ENCODE assay signal across 16 cellular contexts in genomic region chr19:18308948-18309325, GRCh38. TPM values are rescaled to one million over a fixed set of nuclear protein-coding genes. Genes with fewer than 3 reads are reported as not detected.
DNase-seq lines count a peak whose midpoint lies in the region; ATAC-seq and TF ChIP-seq lines count a peak whose summit lies in the region.
"Had no signal": no experiment of that assay in that cellular context is flagged by ENCODE, and none has a peak within 500 bp of the region (broad histone marks: within the 10 kb centered on the region; RNA-seq: fewer than 3 reads in every experiment).

No MANE protein-coding gene starts in this region.

- 89 to 96% (median 91%) methylated on average over 4 to 7 of the region's 7 CpGs for WGBS in stomach, 5 donors

- H3K9me3 ChIP-seq in stomach: no peaks in the 10 kb centered on the region

- H3K36me3 ChIP-seq in stomach: peaks cover 33 to 77% (median 66%) of the 10 kb centered on the region in 4 donors

- no peak for DNase-seq in activated CD8-positive, alpha-beta memory T cell treated with anti-CD3 and anti-CD28 coated beads, Interleukin-2, amount 10 ng/mL, durations not matched to agents 7 days and 5 days
- no peak for DNase-seq in activated CD8-positive, alpha-beta memory T cell treated with anti-CD3 and anti-CD28 coated beads, Interleukin-2, amount 50 U/mL, for 4 hours
- DNase-seq in GM10248 (ENCODE audit: extremely low spot score) (peak; percentile 4), coronary artery (ENCODE audit: low spot score) (no peak), stomach (no peak), Kasumi-1 (lab: John Stamatoyannopoulos, UW) (no peak), DMS79 treated with DMSO at 0.1 percent for 48 hours (lab: John Stamatoyannopoulos, UW) (no peak)
- DNase-seq: COR-L47, NCI-H1436, NCI-H2029 treated with DMSO at 0.1 percent for 48 hours, NCI-H510A treated with DMSO at 0.1 percent for 48 hours had no signal

- TF ChIP-seq POLR2A in stomach (IDR thresholded peaks at IDR 0.05): no peak

- intact Hi-C loops in stomach (cut with DNase I; ENCODE audit: low total_unique reads): no loop called here

- POLR2A ChIA-PET in GM10248 (lab: Yijun Ruan, JAX): interaction anchor here (1.5 to 1.9 kb wide), 3 partner anchors 27 to 31 kb away, joined by 3 to 10 read pairs (median 5); partner anchors contain the start of gene JUND

- peaks cover 36% of the 10 kb centered on the region for H3K36me3 Mint-ChIP-seq in activated CD8-positive, alpha-beta memory T cell treated with anti-CD3 and anti-CD28 coated beads, Interleukin-2, amount 10 ng/mL, durations not matched to agents 7 days and 5 days

- peak overlapping the region; percentile 32 for H3K27ac Mint-ChIP-seq in activated CD8-positive, alpha-beta memory T cell treated with anti-CD3 and anti-CD28 coated beads, Interleukin-2, amount 10 ng/mL, durations not matched to agents 7 days and 5 days
- H3K27ac Mint-ChIP-seq: GM23338 had no signal

- peaks cover 43% of the 10 kb centered on the region for H3K4me1 Mint-ChIP-seq in activated CD8-positive, alpha-beta memory T cell treated with anti-CD3 and anti-CD28 coated beads, Interleukin-2, amount 10 ng/mL, durations not matched to agents 7 days and 5 days

- no peak for TF ChIP-seq EP300 in stomach (IDR thresholded peaks at IDR 0.05)

- H3K4me1 ChIP-seq in stomach: peaks cover 40 to 82% (median 56%) of the 10 kb centered on the region in 4 donors

- H3K27me3 ChIP-seq in stomach: no peaks in the 10 kb centered on the region

- no peak overlapping the region for H3K4me3 Mint-ChIP-seq in activated CD8-positive, alpha-beta memory T cell treated with anti-CD3 and anti-CD28 coated beads, Interleukin-2, amount 10 ng/mL, durations not matched to agents 7 days and 5 days
- H3K4me3 Mint-ChIP-seq: CD14-positive monocyte, GM23338 had no signal

- CTCF ChIA-PET in activated CD8-positive, alpha-beta memory T cell treated with anti-CD3 and anti-CD28 coated beads, Interleukin-2, amount 10 ng/mL, durations not matched to agents 7 days and 5 days (lab: Charles Lee): interaction anchor here (17.3 kb wide), 1 partner anchor 27 kb away, joined by 399 read pairs; the partner anchor contains the start of gene JUND
- CTCF ChIA-PET in GM10248 (lab: Yijun Ruan, JAX): interaction anchor here (1.0 to 1.7 kb wide), 2 partner anchors 13 to 20 kb away, joined by 4 to 11 read pairs; partner anchors contain the start of gene LSM4

- no peak overlapping the region for H3K4me3 ChIP-seq in coronary artery
- H3K4me3 ChIP-seq in stomach: no peak overlapping the region
- H3K4me3 ChIP-seq: GM12878, GM23338 had no signal

- ATAC-seq in activated CD8-positive, alpha-beta memory T cell treated with anti-CD3 and anti-CD28 coated beads, Interleukin-2, amount 10 ng/mL, durations not matched to agents 7 days and 5 days: no peak
- ATAC-seq in GM18861 (IDR thresholded peaks at IDR 0.05; ENCODE audit: unreplicated experiment): no peak
- ATAC-seq: GM12878, GM23338 had no signal

- H3K9me3 Mint-ChIP-seq in activated CD8-positive, alpha-beta memory T cell treated with anti-CD3 and anti-CD28 coated beads, Interleukin-2, amount 10 ng/mL, durations not matched to agents 7 days and 5 days (ENCODE audit: low read depth): no peaks in the 10 kb centered on the region
- H3K9me3 Mint-ChIP-seq: CD14-positive monocyte, GM23338 had no signal

- no peak for TF ChIP-seq CTCF in GM10248 (IDR thresholded peaks at IDR 0.05; ENCODE audit: control extremely low read depth, extremely low read depth, low read depth, missing control alignments)
- TF ChIP-seq CTCF in coronary artery (IDR thresholded peaks at IDR 0.05): no peak
- no peak for TF ChIP-seq CTCF in stomach (IDR thresholded peaks at IDR 0.05)

- H3K27ac ChIP-seq in coronary artery: peak overlapping the region; percentile 93 to 97
- peak overlapping the region in 3 of 5 donors; percentile 97 to 98 (median 98) for H3K27ac ChIP-seq in stomach

- H3K27me3 Mint-ChIP-seq in activated CD8-positive, alpha-beta memory T cell treated with anti-CD3 and anti-CD28 coated beads, Interleukin-2, amount 10 ng/mL, durations not matched to agents 7 days and 5 days: no peaks in the 10 kb centered on the region

RNA-seq across cellular contexts. Expression of gene LSM4, which starts 13.9 kb away (rescaled TPM):
- 100 to 1,000 TPM; 209 to 236 TPM for total RNA-seq in activated CD8-positive, alpha-beta memory T cell treated with anti-CD3 and anti-CD28 coated beads, Interleukin-2, amount 10 ng/mL, durations not matched to agents 7 days and 5 days
- 100 to 1,000 TPM in 2 of 5 donors, 10 to 100 TPM in 3; 24.1 to 185 (median 98.6) TPM for total RNA-seq in stomach
- polyA plus RNA-seq in stomach: 100 to 1,000 TPM; 114 to 181 (median 173) TPM

RNA-seq across cellular contexts. Expression of gene JUND, which starts 27.5 kb away (rescaled TPM):
- total RNA-seq in activated CD8-positive, alpha-beta memory T cell treated with anti-CD3 and anti-CD28 coated beads, Interleukin-2, amount 10 ng/mL, durations not matched to agents 7 days and 5 days: 100 to 1,000 TPM; 498 to 501 TPM
- total RNA-seq in stomach: 1,000 to 10,000 TPM in 2 of 5 donors, 100 to 1,000 TPM in 3; 118 to 1,659 (median 737) TPM
- polyA plus RNA-seq in stomach: 100 to 1,000 TPM in 2 of 3 donors, 10 to 100 TPM in 1; 78.6 to 272 (median 102) TPM

RNA-seq across cellular contexts. Expression of gene PGPEP1, which starts 31.5 kb away (rescaled TPM):
- 10 to 100 TPM; 35.5 to 44.7 TPM for total RNA-seq in activated CD8-positive, alpha-beta memory T cell treated with anti-CD3 and anti-CD28 coated beads, Interleukin-2, amount 10 ng/mL, durations not matched to agents 7 days and 5 days
- 10 to 100 TPM in 4 of 5 donors, 1 to 10 TPM in 1; 8.0 to 58.9 (median 22.9) TPM for total RNA-seq in stomach
- polyA plus RNA-seq in stomach: 10 to 100 TPM in 2 of 3 donors, 1 to 10 TPM in 1; 8.4 to 40.0 (median 31.8) TPM

RNA-seq across cellular contexts. Expression of gene IQCN, which starts 34.7 kb away (rescaled TPM):
- total RNA-seq in activated CD8-positive, alpha-beta memory T cell treated with anti-CD3 and anti-CD28 coated beads, Interleukin-2, amount 10 ng/mL, durations not matched to agents 7 days and 5 days: 1 to 10 TPM; 2.2 to 3.1 TPM
- 10 to 100 TPM in 1 of 5 donors, 1 to 10 TPM in 3, not detected in 1; 2.4 to 35.7 (median 4.0) TPM for total RNA-seq in stomach
- polyA plus RNA-seq in stomach: 1 to 10 TPM; 1.4 to 2.7 (median 2.6) TPM
- total RNA-seq: HT1080 had no signal
- polyA plus RNA-seq: CD14-positive monocyte, GM23338 had no signal
